ENCODE assay signal across 9 cellular contexts in the genomic region with DNA sequence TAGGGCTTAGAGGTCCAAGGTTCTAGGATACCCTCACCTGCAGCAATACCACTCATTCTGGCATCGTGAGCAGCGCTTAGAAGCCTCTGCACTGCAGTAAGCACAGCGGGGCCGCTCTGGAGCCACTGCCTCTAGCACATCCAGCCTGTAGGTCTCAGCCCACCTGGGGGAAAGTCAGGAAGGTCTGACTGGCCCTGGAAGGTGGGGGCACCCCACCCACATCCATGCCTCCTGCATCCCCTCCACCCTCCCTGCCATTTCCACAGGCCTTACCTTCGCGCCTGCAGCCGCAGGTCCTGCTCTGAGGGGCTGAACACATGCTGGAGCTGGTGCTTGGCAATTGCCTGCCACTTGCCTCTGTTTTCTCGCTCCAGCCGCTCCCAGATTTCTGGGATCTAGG. TPM values are rescaled to one million over a fixed set of nuclear protein-coding genes. Genes with fewer than 3 reads are reported as not detected.
A peak's percentile ranks its signal among the peaks of the same experiment; 100 is the strongest.
DNase-seq lines count a peak whose midpoint lies in the region; ATAC-seq and TF ChIP-seq lines count a peak whose summit lies in the region.
"Had no signal": no experiment of that assay in that cellular context is flagged by ENCODE, and none has a peak within 500 bp of the region (broad histone marks: within the 10 kb centered on the region; RNA-seq: fewer than 3 reads in every experiment).

No MANE protein-coding gene starts in this region.

- intact Hi-C loops in activated CD4-positive, alpha-beta T cell treated with anti-CD3 and anti-CD28 coated beads, Interleukin-2, amount 10 ng/mL, durations not matched to agents 24 days and 14 days (cut with micrococcal nuclease): no loop called here

- TF ChIP-seq CTCF in foreskin fibroblast (IDR thresholded peaks at IDR 0.05; ENCODE audit: low read depth, low read length) (no peak), osteocyte (IDR thresholded peaks at IDR 0.05) (no peak)

- H3K4me1 Mint-ChIP-seq in activated CD4-positive, alpha-beta T cell treated with anti-CD3 and anti-CD28 coated beads, Interleukin-2, amount 10 ng/mL, durations not matched to agents 24 days and 14 days: peaks cover 39% of the 10 kb centered on the region
- peaks cover 39 to 56% (median 48%) of the 10 kb centered on the region in 3 donors for H3K4me1 Mint-ChIP-seq in T-cell
- H3K4me1 Mint-ChIP-seq in stimulated activated memory B cell treated with anti-CD40 and anti-IgM and Interleukin-4, amounts not matched to agents 10 μg/mL and 1 μg/mL and 100 μg/mL, for 72 hours: peaks cover 49% of the 10 kb centered on the region
- peaks cover 30% of the 10 kb centered on the region for H3K4me1 Mint-ChIP-seq in osteocyte (ENCODE audit: unreplicated experiment)

- ATAC-seq in T-cell (replicated peaks in 1 of 4) (no peak), GM21381 (IDR thresholded peaks at IDR 0.05; ENCODE audit: unreplicated experiment) (no peak)
- no peak for ATAC-seq in stimulated activated memory B cell treated with anti-CD40 and anti-IgM and Interleukin-4, amounts not matched to agents 10 μg/mL and 1 μg/mL and 100 μg/mL, for 72 hours

- H3K27ac Mint-ChIP-seq in activated CD4-positive, alpha-beta T cell treated with anti-CD3 and anti-CD28 coated beads, Interleukin-2, amount 10 ng/mL, durations not matched to agents 24 days and 14 days: peak overlapping the region; percentile 94
- H3K27ac Mint-ChIP-seq in T-cell (peak overlapping the region; percentile 89 to 94), osteocyte (ENCODE audit: unreplicated experiment) (no peak overlapping the region)
- H3K27ac Mint-ChIP-seq in stimulated activated memory B cell treated with anti-CD40 and anti-IgM and Interleukin-4, amounts not matched to agents 10 μg/mL and 1 μg/mL and 100 μg/mL, for 72 hours: peak overlapping the region; percentile 99

- H3K36me3 Mint-ChIP-seq in activated CD4-positive, alpha-beta T cell treated with anti-CD3 and anti-CD28 coated beads, Interleukin-2, amount 10 ng/mL, durations not matched to agents 24 days and 14 days (ENCODE audit: low read depth): peaks cover 19% of the 10 kb centered on the region
- H3K36me3 Mint-ChIP-seq in T-cell: no peaks in the 10 kb centered on the region
- peaks cover 16% of the 10 kb centered on the region for H3K36me3 Mint-ChIP-seq in stimulated activated memory B cell treated with anti-CD40 and anti-IgM and Interleukin-4, amounts not matched to agents 10 μg/mL and 1 μg/mL and 100 μg/mL, for 72 hours
- no peaks in the 10 kb centered on the region for H3K36me3 Mint-ChIP-seq in osteocyte (ENCODE audit: unreplicated experiment)

- no peaks in the 10 kb centered on the region for H3K27me3 Mint-ChIP-seq in activated CD4-positive, alpha-beta T cell treated with anti-CD3 and anti-CD28 coated beads, Interleukin-2, amount 10 ng/mL, durations not matched to agents 24 days and 14 days
- no peaks in the 10 kb centered on the region for H3K27me3 Mint-ChIP-seq in T-cell
- H3K27me3 Mint-ChIP-seq in stimulated activated memory B cell treated with anti-CD40 and anti-IgM and Interleukin-4, amounts not matched to agents 10 μg/mL and 1 μg/mL and 100 μg/mL, for 72 hours: no peaks in the 10 kb centered on the region
- no peaks in the 10 kb centered on the region for H3K27me3 Mint-ChIP-seq in osteocyte (ENCODE audit: unreplicated experiment)

- H3K4me3 ChIP-seq in foreskin fibroblast (ENCODE audit: low read depth in 1 of 2, low read length in 2 of 2): peak overlapping the region; percentile 65 to 67

- DNase-seq in activated CD4-positive, alpha-beta T cell treated with anti-CD3 and anti-CD28 coated beads, Interleukin-2, amount 10 ng/mL, durations not matched to agents 24 days and 14 days: no peak
- DNase-seq in activated CD4-positive, alpha-beta T cell treated with anti-CD3 and anti-CD28 coated beads for 1 hour: no peak
- no peak for DNase-seq in T-cell
- no peak for DNase-seq in foreskin fibroblast
- DNase-seq in DMS114 treated with DMSO at 0.1 percent for 48 hours (lab: John Stamatoyannopoulos, UW; ENCODE audit: unreplicated experiment): no peak
- DNase-seq in osteocyte (ENCODE audit: extremely low spot score, unreplicated experiment): no peak
- DNase-seq: GOT3 had no signal

- H3K9me3 Mint-ChIP-seq in activated CD4-positive, alpha-beta T cell treated with anti-CD3 and anti-CD28 coated beads, Interleukin-2, amount 10 ng/mL, durations not matched to agents 24 days and 14 days: no peaks in the 10 kb centered on the region
- no peaks in the 10 kb centered on the region for H3K9me3 Mint-ChIP-seq in T-cell
- no peaks in the 10 kb centered on the region for H3K9me3 Mint-ChIP-seq in stimulated activated memory B cell treated with anti-CD40 and anti-IgM and Interleukin-4, amounts not matched to agents 10 μg/mL and 1 μg/mL and 100 μg/mL, for 72 hours
- no peaks in the 10 kb centered on the region for H3K9me3 Mint-ChIP-seq in osteocyte (ENCODE audit: unreplicated experiment)

- POLR2A ChIA-PET in T-cell (lab: Charles Lee): interaction anchor here in 1 of 2 donors (0.6 kb wide), 1 partner anchor 28 kb away, joined by 12 read pairs; no protein-coding TSS in a partner anchor

- CTCF ChIA-PET in T-cell (lab: Charles Lee): no interaction called here

- H3K4me3 Mint-ChIP-seq in activated CD4-positive, alpha-beta T cell treated with anti-CD3 and anti-CD28 coated beads, Interleukin-2, amount 10 ng/mL, durations not matched to agents 24 days and 14 days: peak overlapping the region; percentile 85
- H3K4me3 Mint-ChIP-seq in T-cell: peak overlapping the region; percentile 73 to 88 (median 86)
- H3K4me3 Mint-ChIP-seq in stimulated activated memory B cell treated with anti-CD40 and anti-IgM and Interleukin-4, amounts not matched to agents 10 μg/mL and 1 μg/mL and 100 μg/mL, for 72 hours: peak overlapping the region; percentile 89
- no peak overlapping the region for H3K4me3 Mint-ChIP-seq in osteocyte (ENCODE audit: unreplicated experiment)

RNA-seq across cellular contexts. Expression of a gene that starts 0.9 kb away (rescaled TPM):
- total RNA-seq in activated CD4-positive, alpha-beta T cell treated with anti-CD3 and anti-CD28 coated beads, Interleukin-2, amount 10 ng/mL, durations not matched to agents 24 days and 14 days: 68.3 and 68.8 TPM in 2 replicates
- 100 to 1,000 TPM in 1 of 5 donors, 10 to 100 TPM in 4; 73.2 to 153 (median 79.6) TPM for total RNA-seq in T-cell
- total RNA-seq in osteocyte: 12.8 and 13.7 TPM in 2 replicates

RNA-seq across cellular contexts. Expression of a gene that starts 4.0 kb away (rescaled TPM):
- 1.2 and 1.3 TPM in 2 replicates for total RNA-seq in activated CD4-positive, alpha-beta T cell treated with anti-CD3 and anti-CD28 coated beads, Interleukin-2, amount 10 ng/mL, durations not matched to agents 24 days and 14 days
- total RNA-seq in T-cell (1 to 10 TPM; 1.2 to 6.1 (median 2.9) TPM), osteocyte (0.50 and 1.6 TPM in 2 replicates)

RNA-seq across cellular contexts. Expression of a gene that starts 9.0 kb away (rescaled TPM):
- total RNA-seq in activated CD4-positive, alpha-beta T cell treated with anti-CD3 and anti-CD28 coated beads, Interleukin-2, amount 10 ng/mL, durations not matched to agents 24 days and 14 days: 38.1 and 43.0 TPM in 2 replicates
- total RNA-seq in T-cell (10 to 100 TPM; 26.6 to 52.2 (median 48.1) TPM), osteocyte (21.0 and 25.9 TPM in 2 replicates)

RNA-seq across cellular contexts. Expression of a gene that starts 9.1 kb away (rescaled TPM):
- 23.9 and 27.0 TPM in 2 replicates for total RNA-seq in activated CD4-positive, alpha-beta T cell treated with anti-CD3 and anti-CD28 coated beads, Interleukin-2, amount 10 ng/mL, durations not matched to agents 24 days and 14 days
- total RNA-seq in T-cell (10 to 100 TPM; 25.7 to 45.3 (median 32.7) TPM), osteocyte (17.2 and 18.2 TPM in 2 replicates)

RNA-seq across cellular contexts. Expression of a gene that starts 13.5 kb away (rescaled TPM):
- total RNA-seq in activated CD4-positive, alpha-beta T cell treated with anti-CD3 and anti-CD28 coated beads, Interleukin-2, amount 10 ng/mL, durations not matched to agents 24 days and 14 days: 24.4 and 25.0 TPM in 2 replicates
- total RNA-seq in T-cell (10 to 100 TPM; 14.9 to 33.1 (median 26.8) TPM), osteocyte (16.9 and 18.3 TPM in 2 replicates)
